Comparison of ENCODE assay signal across 20 cellular contexts in the genomic region with DNA sequence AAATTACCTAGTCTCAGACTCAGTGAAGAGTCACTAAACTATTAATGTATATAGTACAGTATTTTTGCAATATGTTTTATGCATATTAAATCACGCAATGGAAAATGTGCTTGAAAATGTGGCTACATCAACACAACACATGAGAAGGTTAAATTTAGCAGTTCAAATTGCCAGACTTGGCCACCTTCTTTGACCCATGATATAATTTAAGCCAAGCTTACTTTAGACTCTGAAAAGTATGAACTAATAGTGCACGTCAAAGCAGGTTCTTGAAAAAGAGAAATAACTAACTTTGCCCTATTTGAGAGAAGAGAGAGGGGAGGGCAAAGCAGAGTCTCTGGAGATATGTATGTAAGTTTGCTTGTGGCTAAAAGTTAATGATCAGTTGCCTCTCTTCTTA.
DNase-seq lines count a peak whose midpoint lies in the region; ATAC-seq and TF ChIP-seq lines count a peak whose summit lies in the region.
"Had no signal": no experiment of that assay in that cellular context is flagged by ENCODE, and none has a peak within 500 bp of the region (broad histone marks: within the 10 kb centered on the region; RNA-seq: fewer than 3 reads in every experiment).

No MANE protein-coding gene starts in this region.

- peak overlapping the region in 4 of 5 donors; percentile 8 to 83 (median 72) for H3K9ac ChIP-seq in subcutaneous abdominal adipose tissue (ENCODE audit: low read length in 5 of 5)
- H3K9ac ChIP-seq: BLaER1 treated with 17β-estradiol and CSF1 and Interleukin-3, amounts not matched to agents 10 nM and 100 nM had no signal

- H3K4me3 ChIP-seq in heart left ventricle (peak overlapping the region in 10 of 12 donors; percentile 16 to 55 (median 48)), subcutaneous abdominal adipose tissue (ENCODE audit: low read depth in 1 of 5, low read length in 5 of 5) (peak overlapping the region; percentile 27 to 59 (median 52))
- H3K4me3 ChIP-seq: A549; BLaER1 treated with 17β-estradiol and CSF1 and Interleukin-3, amounts not matched to agents 10 nM and 100 nM; HAP-1 had no signal

- TF ChIP-seq POLR2A in heart left ventricle (IDR thresholded peaks at IDR 0.05), result no peak

- WGBS in heart left ventricle, 4 donors, result 35 to 60% (median 55%) methylated on average over 2 of the region's 2 CpGs

- no peaks in the 10 kb centered on the region for H3K36me3 ChIP-seq in heart left ventricle
- H3K36me3 ChIP-seq in subcutaneous abdominal adipose tissue (ENCODE audit: control insufficient read depth in 5 of 5, insufficient read depth in 5 of 5, low read length in 5 of 5), result no peaks in the 10 kb centered on the region
- H3K36me3 ChIP-seq: BE2C, HAP-1 had no signal

- H3K27ac ChIP-seq in heart left ventricle, result peak overlapping the region; percentile 27 to 82 (median 70)
- H3K27ac ChIP-seq in subcutaneous abdominal adipose tissue (ENCODE audit: low read depth, low read length), result peak overlapping the region; percentile 88
- H3K27ac ChIP-seq: A549; BLaER1 treated with 17β-estradiol and CSF1 and Interleukin-3, amounts not matched to agents 10 nM and 100 nM had no signal

- no peak for TF ChIP-seq CTCF in heart left ventricle (IDR thresholded peaks at IDR 0.05)

- H3K9me3 ChIP-seq in heart left ventricle (peaks cover 0 to 17% (median 0%) of the 10 kb centered on the region in 12 donors), subcutaneous abdominal adipose tissue (ENCODE audit: control insufficient read depth in 5 of 5, low read length in 5 of 5) (no peaks in the 10 kb centered on the region)
- H3K9me3 ChIP-seq: BE2C, HAP-1 had no signal

- H3K27me3 ChIP-seq in heart left ventricle, result no peaks in the 10 kb centered on the region
- H3K27me3 ChIP-seq in subcutaneous abdominal adipose tissue (ENCODE audit: control insufficient read depth in 5 of 5, insufficient read depth in 4 of 5, low read length in 5 of 5), result no peaks in the 10 kb centered on the region
- H3K27me3 ChIP-seq: BE2C; BLaER1 treated with 17β-estradiol and CSF1 and Interleukin-3, amounts not matched to agents 10 nM and 100 nM had no signal

- peaks cover 0 to 8% (median 0%) of the 10 kb centered on the region in 12 donors for H3K4me1 ChIP-seq in heart left ventricle
- peaks cover 0 to 29% (median 9%) of the 10 kb centered on the region in 5 donors for H3K4me1 ChIP-seq in subcutaneous abdominal adipose tissue (ENCODE audit: control insufficient read depth in 5 of 5, insufficient read depth in 5 of 5, low read length in 5 of 5)
- H3K4me1 ChIP-seq: A549, BE2C, HAP-1 had no signal

- ATAC-seq in heart left ventricle, result peak; percentile 47 to 76 (median 70)
- ATAC-seq in Right ventricle myocardium inferior, result no peak
- peak; percentile 68 for ATAC-seq in left ventricle myocardium superior
- ATAC-seq in GM21526 (IDR thresholded peaks at IDR 0.05; ENCODE audit: low FRiP score, unreplicated experiment), result no peak
- ATAC-seq: A549 had no signal

- intact Hi-C loops in heart left ventricle (cut with DNase I), result loop anchor here in 3 of 10 donors (2.0 to 10.0 kb wide), 4 partner anchors 47 to 68 kb away; partner anchors contain the start of gene SLC16A7 (in 2 of the 3)
- intact Hi-C loops in Right ventricle myocardium inferior (cut with DNase I), result loop anchor here (2.0 kb wide), 1 partner anchor 68 kb away; the partner anchor contains the start of gene SLC16A7
- intact Hi-C loops in left ventricle myocardium superior (cut with micrococcal nuclease), result no loop called here

- DNase-seq in heart left ventricle (no peak), Right ventricle myocardium inferior (ENCODE audit: missing footprints) (no peak), left ventricle myocardium superior (no peak), RKO (ENCODE audit: low spot score) (no peak)
- DNase-seq: 8988T; ACHN; AML-193; BE2C; CD4-positive, alpha-beta T cell; CD8-positive, alpha-beta memory T cell; DMS53; DMS79 treated with DMSO at 0.1 percent for 48 hours; GF-D8; GOT3; HFFc6 had no signal

Comparison
In these comparisons a context has a peak if more than half of its experiments do, and no peak if none do; other contexts are left out.
1. ATAC-seq: peak in heart left ventricle (4 of 4) and left ventricle myocardium superior (single experiment); none in Right ventricle myocardium inferior (single experiment) and GM21526 (single experiment).